ENCODE assay signal across 8 cellular contexts in the genomic region with DNA sequence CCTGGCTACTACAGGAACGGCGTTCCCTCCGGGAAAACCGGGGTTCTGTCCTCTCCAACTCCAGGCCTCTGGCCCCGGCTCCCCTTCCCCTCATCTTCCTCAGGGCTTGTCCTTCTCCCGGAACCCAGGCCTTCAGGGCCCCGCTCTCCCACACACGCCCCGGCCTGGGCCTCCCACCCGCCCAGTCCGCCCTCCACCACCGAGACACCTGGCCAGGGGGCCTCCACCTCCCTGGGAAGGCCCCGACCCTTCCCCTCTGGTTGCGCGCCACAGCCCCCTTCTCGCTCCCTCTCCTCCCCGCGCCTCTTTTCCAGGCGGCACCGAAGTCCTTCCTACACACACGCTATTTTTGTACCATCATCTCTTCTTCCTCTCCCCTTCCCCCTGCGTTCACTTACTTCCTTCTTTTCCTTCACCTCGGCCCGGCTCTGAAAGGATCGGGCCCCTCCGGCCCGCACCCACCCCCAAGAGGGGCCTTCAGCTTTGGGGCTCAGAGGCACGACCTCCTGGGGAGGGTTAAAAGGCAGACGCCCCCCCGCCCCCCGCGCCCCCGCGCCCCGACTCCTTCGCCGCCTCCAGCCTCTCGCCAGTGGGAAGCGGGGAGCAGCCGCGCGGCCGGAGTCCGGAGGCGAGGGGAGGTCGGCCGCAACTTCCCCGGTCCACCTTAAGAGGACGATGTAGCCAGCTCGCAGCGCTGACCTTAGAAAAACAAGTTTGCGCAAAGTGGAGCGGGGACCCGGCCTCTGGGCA. TPM values are rescaled to one million over a fixed set of nuclear protein-coding genes. Genes with fewer than 3 reads are reported as not detected.
DNase-seq lines count a peak whose midpoint lies in the region; ATAC-seq and TF ChIP-seq lines count a peak whose summit lies in the region.

No MANE protein-coding gene starts in this region.

- no peak overlapping the region for H3K27ac Mint-ChIP-seq in neural progenitor cell

- ATAC-seq in HG03520 (IDR thresholded peaks at IDR 0.05; ENCODE audit: unreplicated experiment), result no peak

- H3K4me1 ChIP-seq in PC-9 (replicated peaks; ENCODE audit: insufficient read depth), result peaks cover 15% of the 10 kb centered on the region
- H3K4me1 ChIP-seq in fibroblast of lung (ENCODE audit: control insufficient read depth, extremely low read depth, insufficient read depth, low read length), result peaks cover 2% of the 10 kb centered on the region
- H3K4me1 ChIP-seq in neural progenitor cell, result peaks cover 28% of the 10 kb centered on the region

- no peaks in the 10 kb centered on the region for H3K9me2 ChIP-seq in PC-9 (ENCODE audit: insufficient read depth)

- no peaks in the 10 kb centered on the region for H3K9me3 ChIP-seq in PC-9 (ENCODE audit: insufficient read depth, low read depth)
- no peaks in the 10 kb centered on the region for H3K9me3 ChIP-seq in fibroblast of lung (ENCODE audit: control insufficient read depth, insufficient read depth, low read depth, low read length)
- H3K9me3 ChIP-seq in neural progenitor cell (ENCODE audit: low read depth), result no peaks in the 10 kb centered on the region

- peaks cover 59% of the 10 kb centered on the region for H3K4me1 Mint-ChIP-seq in neural progenitor cell

- H3K27me3 ChIP-seq in PC-9 (ENCODE audit: insufficient read depth, low read depth) (no peaks in the 10 kb centered on the region), fibroblast of lung (ENCODE audit: control insufficient read depth, insufficient read depth, low read length) (no peaks in the 10 kb centered on the region), neural progenitor cell (peaks cover 42% of the 10 kb centered on the region)

- TF ChIP-seq CTCF in PC-9 (conservative IDR thresholded peaks at IDR 0.05) (no peak), fibroblast of lung (conservative IDR thresholded peaks at IDR 0.05 in 1 of 2, IDR thresholded peaks at IDR 0.05 in 1 of 2; ENCODE audit: low read depth in 1 of 2, low read length in 2 of 2) (no peak), neural progenitor cell (IDR thresholded peaks at IDR 0.05) (no peak)

- POLR2A ChIA-PET in PC-9 (lab: Charles Lee; ENCODE audit: unreplicated experiment), result interaction anchor here (0.7 kb wide), 1 partner anchor 1691 kb away, joined by 4 read pairs; no protein-coding TSS in a partner anchor

- H3K27ac ChIP-seq in PC-9 (no peak overlapping the region), fibroblast of lung (ENCODE audit: insufficient read depth, low read length) (peak overlapping the region; percentile 51), neural progenitor cell (no peak overlapping the region)

- BruUV-seq in PC-9 (replicated peaks; lab: Mats Ljungman, UMichigan), result no TSS peak

- H4K20me1 ChIP-seq in PC-9 (ENCODE audit: insufficient read depth), result no peaks in the 10 kb centered on the region
- no peaks in the 10 kb centered on the region for H4K20me1 ChIP-seq in fibroblast of lung (ENCODE audit: control insufficient read depth, extremely low read depth, insufficient read depth, low read length)
- H4K20me1 ChIP-seq in neural progenitor cell (ENCODE audit: low read depth), result peaks cover 4% of the 10 kb centered on the region

- intact Hi-C loops in PC-9 (cut with micrococcal nuclease; ENCODE audit: unreplicated experiment), result no loop called here

- H3K4me3 ChIP-seq in PC-9, result peak overlapping the region; percentile 94; the same call in 1 of the 2 replicates
- H3K4me3 ChIP-seq in fibroblast of lung (replicated peaks in 1 of 4; ENCODE audit: control extremely low read depth in 1 of 4, insufficient read depth in 1 of 4, low read depth in 3 of 4, low read length in 4 of 4), result peak overlapping the region; percentile 31 to 96 (median 50)
- H3K4me3 ChIP-seq in neural progenitor cell, result peak overlapping the region; percentile 66

- DNase-seq in CD1c-positive myeloid dendritic cell (ENCODE audit: extremely low spot score) (peak; percentile 86), PC-9 (no peak), fibroblast of lung (ENCODE audit: low read depth in 2 of 2) (no peak), neural progenitor cell (ENCODE audit: low spot score) (no peak), A172 (ENCODE audit: low spot score) (no peak), HCEC 1CT (no peak)
- no peak for DNase-seq in stimulated activated CD4-positive, alpha-beta T cell treated with anti-CD3 and anti-CD28 coated beads, Interleukin-2, amount 100 ng/mL, for 24 hours

- peaks cover 10% of the 10 kb centered on the region; the same call in 1 of the 2 replicates for H3K79me2 ChIP-seq in PC-9 (ENCODE audit: low read depth)
- H3K79me2 ChIP-seq in fibroblast of lung (ENCODE audit: control insufficient read depth, insufficient read depth, low read length), result peaks cover 38% of the 10 kb centered on the region
- H3K79me2 ChIP-seq in neural progenitor cell (ENCODE audit: low read depth), result no peaks in the 10 kb centered on the region

- H3K36me3 ChIP-seq in PC-9 (ENCODE audit: low read depth) (no peaks in the 10 kb centered on the region), fibroblast of lung (ENCODE audit: control insufficient read depth, insufficient read depth, low read length) (no peaks in the 10 kb centered on the region), neural progenitor cell (no peaks in the 10 kb centered on the region)

- H3K9ac ChIP-seq in fibroblast of lung (ENCODE audit: insufficient read depth, low read length), result peak overlapping the region; percentile 65
- H3K9ac ChIP-seq in neural progenitor cell, result no peak overlapping the region

- peaks cover 4% of the 10 kb centered on the region for H3K27me3 Mint-ChIP-seq in neural progenitor cell (ENCODE audit: insufficient read depth, low read depth)

- H3K9me3 Mint-ChIP-seq in neural progenitor cell, result no peaks in the 10 kb centered on the region

- peak overlapping the region; percentile 68 for H3K4me2 ChIP-seq in PC-9
- peak overlapping the region; percentile 75 for H3K4me2 ChIP-seq in fibroblast of lung (ENCODE audit: extremely low read depth, insufficient read depth, low read length)
- peak overlapping the region; percentile 84 for H3K4me2 ChIP-seq in neural progenitor cell

- H3F3A ChIP-seq in PC-9 (ENCODE audit: insufficient read depth, low read depth) (peaks cover 3% of the 10 kb centered on the region; the same call in 1 of the 2 replicates), neural progenitor cell (ENCODE audit: low read depth) (peaks cover 17% of the 10 kb centered on the region)

- CTCF ChIA-PET in PC-9 (lab: Charles Lee), result no interaction called here

- H2AFZ ChIP-seq in PC-9, result peak overlapping the region; percentile 67; the same call in 1 of the 2 replicates
- no peak overlapping the region for H2AFZ ChIP-seq in fibroblast of lung (ENCODE audit: low read length)
- peak overlapping the region; percentile 97 for H2AFZ ChIP-seq in neural progenitor cell (replicated peaks)

- H3K36me3 Mint-ChIP-seq in neural progenitor cell, result no peaks in the 10 kb centered on the region

- peak overlapping the region; percentile 85 for H3K4me3 Mint-ChIP-seq in neural progenitor cell

RNA-seq across cellular contexts. Expression of gene SIRPA, which starts 1.3 kb away (rescaled TPM):
- total RNA-seq in PC-9 (2021), result 18.4 and 18.5 TPM in 2 replicates
- 14.1 and 25.1 TPM in 2 replicates for total RNA-seq in fibroblast of lung
- 26.6 and 50.5 TPM in 2 replicates for polyA plus RNA-seq in fibroblast of lung
- 35.2 and 60.9 TPM in 2 replicates for polyA plus RNA-seq in fibroblast of lung (2012)
- 75.8 and 131 TPM in 2 replicates for polyA minus RNA-seq in fibroblast of lung (ENCODE audit: low replicate concordance)
- total RNA-seq in neural progenitor cell (ENCODE audit: low replicate concordance), result 5.1 and 7.8 TPM in 2 replicates
- total RNA-seq in A172 (2014; rRNA removed; shearing (Covaris generic)), result 8.1 and 10.5 TPM in 2 replicates
